ENCODE assay signal across 1 cellular context in the genomic region with DNA sequence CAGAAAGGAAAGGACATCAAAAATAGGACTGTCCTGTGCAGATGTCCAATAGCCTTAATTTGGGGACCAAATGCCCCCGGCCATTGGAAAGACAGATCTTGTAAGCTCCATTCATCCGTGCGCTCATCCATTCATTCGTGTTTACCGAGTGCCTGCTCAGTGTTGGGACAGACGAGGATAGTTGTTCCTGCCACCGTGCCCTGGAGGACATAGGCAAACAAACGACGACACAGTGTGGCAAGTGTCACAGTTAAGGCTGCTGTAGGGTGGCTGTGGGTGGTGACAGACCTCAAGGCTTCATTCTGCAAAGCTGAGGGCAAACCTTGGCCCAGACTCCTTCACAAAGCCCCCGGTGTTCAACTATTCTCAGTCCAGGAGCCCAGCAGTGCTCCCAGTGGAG.
TF ChIP-seq lines count a peak whose summit lies in the region.

No MANE protein-coding gene starts in this region.

TF ChIP-seq in IMR-90, 13 proteins besides CTCF, POLR2A, EP300 and RAD21:
- TF ChIP-seq MAZ (IDR thresholded peaks at IDR 0.05; ENCODE audit: borderline replicate concordance, low read depth, low read length): no peak
